ENCODE assay signal across 1 cellular context in the genomic region with DNA sequence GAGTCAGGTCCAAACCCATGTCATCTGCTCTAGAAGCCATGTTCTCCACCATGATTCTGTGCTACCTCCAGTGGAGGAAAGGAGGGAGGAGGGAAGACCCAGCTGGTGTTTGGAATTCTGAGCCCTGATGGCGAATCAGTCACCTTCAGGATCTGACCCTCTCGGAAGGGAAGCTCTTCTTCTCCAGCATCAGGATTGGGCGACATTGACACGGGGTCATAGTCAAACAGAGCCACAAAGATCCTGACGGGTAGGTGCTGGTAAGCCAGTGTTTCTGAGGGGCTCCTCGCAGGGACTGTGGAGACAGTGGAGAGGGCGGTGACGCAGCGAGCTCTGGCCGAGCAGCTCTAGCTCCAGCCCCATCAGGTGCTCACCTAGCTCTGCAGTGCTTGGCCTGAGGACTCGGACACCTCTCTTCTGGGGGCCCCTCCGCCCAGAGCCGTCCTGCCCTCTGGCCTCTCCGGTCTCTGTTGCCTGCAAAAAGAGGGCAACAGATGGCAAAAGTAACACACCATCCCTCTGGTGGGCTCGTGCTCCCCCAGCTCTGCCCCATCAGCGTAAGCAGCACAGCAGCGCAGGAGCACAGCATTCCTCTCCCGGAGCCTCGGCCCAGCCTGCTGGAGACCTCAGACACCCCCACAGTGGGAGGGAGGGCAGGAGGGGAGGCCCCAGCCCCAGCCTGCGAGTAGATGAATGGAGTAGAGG.
TF ChIP-seq lines count a peak whose summit lies in the region.

No MANE protein-coding gene starts in this region.

TF ChIP-seq in IMR-90, 13 proteins besides CTCF, POLR2A, EP300 and RAD21:
- TF ChIP-seq BHLHE40 (IDR thresholded peaks at IDR 0.05; ENCODE audit: low read depth, low read length) (no peak), FOS (IDR thresholded peaks at IDR 0.05; ENCODE audit: low read depth, low read length) (no peak), MAZ (IDR thresholded peaks at IDR 0.05; ENCODE audit: borderline replicate concordance, low read depth, low read length) (no peak), SMC3 (IDR thresholded peaks at IDR 0.05; ENCODE audit: low read depth, low read length) (no peak), MXI1 (IDR thresholded peaks at IDR 0.05; ENCODE audit: borderline replicate concordance, low read depth, low read length) (no peak), RFX5 (IDR thresholded peaks at IDR 0.05; ENCODE audit: low read depth, low read length) (no peak), RCOR1 (IDR thresholded peaks at IDR 0.05; ENCODE audit: insufficient replicate concordance, low read length) (no peak), NFE2L2 (IDR thresholded peaks at IDR 0.05; ENCODE audit: low read depth, low read length) (no peak)
